27 cellular contexts compared by ENCODE assay signal in the genomic region with DNA sequence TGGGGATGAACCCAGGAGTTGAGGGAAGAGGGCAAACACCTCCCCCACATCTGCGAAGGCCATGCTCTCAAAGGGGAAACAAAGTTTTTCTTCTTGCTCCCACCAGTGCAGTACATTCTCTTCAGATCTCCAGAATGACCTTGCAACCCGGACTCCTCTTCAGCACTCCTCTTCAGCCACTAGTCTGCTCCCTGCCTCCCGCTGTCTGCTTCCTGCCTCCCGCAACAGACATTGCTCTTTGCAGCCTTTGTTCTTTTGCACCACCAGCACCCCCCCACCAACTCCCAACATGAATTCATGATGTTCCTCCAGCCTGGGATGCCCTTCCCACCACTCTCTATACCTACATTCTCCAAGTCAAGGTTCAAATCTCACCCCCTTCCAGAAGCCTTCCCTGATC.
"Had no signal": no experiment of that assay in that cellular context is flagged by ENCODE, and none has a peak within 500 bp of the region (broad histone marks: within the 10 kb centered on the region; RNA-seq: fewer than 3 reads in every experiment).

No MANE protein-coding gene starts in this region.

- FAIRE-seq: endothelial cell of umbilical vein had no signal

- H3K9me3 Mint-ChIP-seq: activated CD4-positive, alpha-beta T cell treated with anti-CD3 and anti-CD28 coated beads, Interleukin-2, amount 10 ng/mL, durations not matched to agents 24 days and 14 days; activated naive CD4-positive, alpha-beta T cell treated with anti-CD3 and anti-CD28 coated beads, Interleukin-2, amount 50 U/mL, for 72 hours; naive thymus-derived CD8-positive, alpha-beta T cell; stimulated activated memory B cell treated with anti-CD40 and anti-IgM and Interleukin-4, amounts not matched to agents 10 μg/mL and 1 μg/mL and 100 μg/mL, for 72 hours; type B pancreatic cell had no signal

- H3K4me1 Mint-ChIP-seq: mesothelial cell of epicardium had no signal

- H3K27me3 ChIP-seq: brain microvascular endothelial cell, gastrocnemius medialis, ovary, vagina had no signal

- H3K27ac ChIP-seq: brain microvascular endothelial cell, esophagus squamous epithelium, gastrocnemius medialis, left ventricle myocardium inferior, neutrophil, ovary, psoas muscle, skin epidermis, thoracic aorta, vagina had no signal

- DNase-seq: activated CD4-positive, alpha-beta T cell treated with anti-CD3 and anti-CD28 coated beads, Interleukin-2, amount 10 ng/mL, durations not matched to agents 24 days and 14 days; activated CD8-positive, alpha-beta T cell treated with anti-CD3 and anti-CD28 coated beads, Interleukin-2, amount 10 ng/mL, durations not matched to agents 7 days and 5 days; activated T-cell treated with anti-CD3 and anti-CD28 coated beads, Interleukin-2, amount 50 U/mL, for 1 hour; aorta; brain microvascular endothelial cell; central memory CD4-positive, alpha-beta T cell; dermis blood vessel endothelial cell; effector CD8-positive, alpha-beta T cell; esophagus squamous epithelium; gastrocnemius medialis; hippocampal formation; left ventricle myocardium inferior; naive thymus-derived CD8-positive, alpha-beta T cell; ovary; psoas muscle; right cardiac atrium; stimulated activated CD4-positive, alpha-beta T cell treated with anti-CD3 and anti-CD28 coated beads, Interleukin-1b, Interleukin-23, amount 100 ng/mL, for 48 hours had no signal

- ATAC-seq: activated CD4-positive, CD25-positive, alpha-beta regulatory T cell treated with anti-CD3 and anti-CD28 coated beads, Interleukin-2, amount 50 U/mL, for 24 hours; activated CD8-positive, alpha-beta T cell treated with anti-CD3 and anti-CD28 coated beads, Interleukin-2, amount 10 ng/mL, durations not matched to agents 7 days and 5 days; activated naive CD4-positive, alpha-beta T cell treated with anti-CD3 and anti-CD28 coated beads, Interleukin-2, amount 50 U/mL, for 72 hours; gastrocnemius medialis; naive thymus-derived CD8-positive, alpha-beta T cell; psoas muscle; right cardiac atrium; stimulated activated memory B cell treated with anti-CD40 and anti-IgM and Interleukin-4, amounts not matched to agents 10 μg/mL and 1 μg/mL and 100 μg/mL, for 72 hours had no signal

- H3K9me3 ChIP-seq: esophagus squamous epithelium, gastrocnemius medialis, left ventricle myocardium inferior, neutrophil, ovary, psoas muscle, thoracic aorta, vagina had no signal

- H3K27me3 Mint-ChIP-seq: naive thymus-derived CD8-positive, alpha-beta T cell; stimulated activated memory B cell treated with anti-CD40 and anti-IgM and Interleukin-4, amounts not matched to agents 10 μg/mL and 1 μg/mL and 100 μg/mL, for 72 hours had no signal

- H3K36me3 Mint-ChIP-seq: activated naive CD4-positive, alpha-beta T cell treated with anti-CD3 and anti-CD28 coated beads, Interleukin-2, amount 50 U/mL, for 72 hours; mesothelial cell of epicardium; naive thymus-derived CD8-positive, alpha-beta T cell; stimulated activated memory B cell treated with anti-CD40 and anti-IgM and Interleukin-4, amounts not matched to agents 10 μg/mL and 1 μg/mL and 100 μg/mL, for 72 hours; type B pancreatic cell had no signal

- H3K4me1 ChIP-seq: gastrocnemius medialis, left ventricle myocardium inferior, psoas muscle, vagina had no signal

- H3K4me3 ChIP-seq: esophagus squamous epithelium, gastrocnemius medialis, left ventricle myocardium inferior, ovary, psoas muscle, skin epidermis, thoracic aorta, vagina had no signal

- H3K27ac Mint-ChIP-seq: activated CD4-positive, alpha-beta T cell treated with anti-CD3 and anti-CD28 coated beads, Interleukin-2, amount 10 ng/mL, durations not matched to agents 24 days and 14 days; activated CD8-positive, alpha-beta T cell treated with anti-CD3 and anti-CD28 coated beads, Interleukin-2, amount 10 ng/mL, durations not matched to agents 7 days and 5 days; activated naive CD4-positive, alpha-beta T cell treated with anti-CD3 and anti-CD28 coated beads, Interleukin-2, amount 50 U/mL, for 72 hours; mesothelial cell of epicardium; stimulated activated memory B cell treated with anti-CD40 and anti-IgM and Interleukin-4, amounts not matched to agents 10 μg/mL and 1 μg/mL and 100 μg/mL, for 72 hours; type B pancreatic cell had no signal

- H3K4me3 Mint-ChIP-seq: activated CD4-positive, alpha-beta T cell treated with anti-CD3 and anti-CD28 coated beads, Interleukin-2, amount 10 ng/mL, durations not matched to agents 24 days and 14 days; activated CD8-positive, alpha-beta T cell treated with anti-CD3 and anti-CD28 coated beads, Interleukin-2, amount 10 ng/mL, durations not matched to agents 7 days and 5 days; mesothelial cell of epicardium; naive thymus-derived CD8-positive, alpha-beta T cell; stimulated activated memory B cell treated with anti-CD40 and anti-IgM and Interleukin-4, amounts not matched to agents 10 μg/mL and 1 μg/mL and 100 μg/mL, for 72 hours; type B pancreatic cell had no signal

- H3K36me3 ChIP-seq: brain microvascular endothelial cell, esophagus squamous epithelium, gastrocnemius medialis, left ventricle myocardium inferior, neutrophil, ovary, thoracic aorta, vagina had no signal
